In the genomic region with DNA sequence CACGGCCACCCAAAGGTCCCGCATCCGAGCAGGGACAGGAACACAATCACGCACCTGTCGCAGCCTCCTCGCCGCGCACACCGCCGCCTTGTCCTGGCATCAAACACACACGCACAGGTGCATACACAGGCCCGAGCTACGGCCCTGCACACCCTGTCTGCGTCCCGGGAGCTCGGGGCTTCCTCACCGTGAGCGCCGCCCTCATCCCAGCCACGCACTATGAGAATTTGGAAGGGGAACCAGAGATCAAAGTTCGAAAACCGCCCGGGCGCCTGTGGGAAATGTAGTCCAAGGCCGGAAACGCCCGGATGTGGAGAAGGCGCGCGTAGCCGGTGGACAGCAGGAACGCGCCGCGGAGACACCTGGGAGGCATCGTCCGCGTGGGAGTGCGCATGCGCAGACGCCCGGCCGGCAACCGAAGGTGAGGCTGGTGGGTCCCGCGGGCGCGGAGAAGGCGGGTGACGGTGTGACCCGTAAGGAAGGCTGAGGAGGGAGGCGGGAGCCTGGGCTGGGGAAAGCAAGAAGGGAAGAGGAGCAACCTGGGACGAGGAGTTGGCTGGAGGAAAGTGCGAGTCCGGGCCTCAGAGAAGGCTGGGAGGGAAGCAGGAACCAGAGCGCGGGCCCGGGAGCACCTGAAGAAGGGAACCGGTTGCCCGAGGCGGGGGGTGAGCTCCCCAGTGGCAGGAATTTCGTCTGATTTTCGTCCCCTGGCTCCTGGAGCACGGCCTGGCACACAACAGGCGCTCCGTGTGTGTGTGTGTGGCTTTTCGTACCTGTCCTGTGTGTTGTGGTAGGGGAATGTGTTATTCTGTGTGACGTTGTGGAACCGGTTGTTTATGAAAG, we compare ENCODE assay signal across 8 cellular contexts. TPM values are rescaled to one million over a fixed set of nuclear protein-coding genes. Genes with fewer than 3 reads are reported as not detected.
DNase-seq lines count a peak whose midpoint lies in the region; ATAC-seq and TF ChIP-seq lines count a peak whose summit lies in the region.

Gene ZNF567 (plus strand): TSS at position 399 of the 843 bp plus-strand sequence. CDS start 7,256 bp downstream, outside the sequence.

- H4K20me1 ChIP-seq in OCI-LY1 (ENCODE audit: insufficient read depth, low read length): no peaks in the 10 kb centered on the region

- ATAC-seq in GM21390 (IDR thresholded peaks at IDR 0.05; ENCODE audit: unreplicated experiment): peak; percentile 91

- peak within 1 kb of the TSS; percentile 93 for H3K4me2 ChIP-seq in OCI-LY1 (ENCODE audit: low read length)

- H3K36me3 ChIP-seq in HUES48 (ENCODE audit: control insufficient read depth, insufficient read depth, low read length): peaks cover 33% of the 10 kb centered on the region
- H3K36me3 ChIP-seq in OCI-LY1 (ENCODE audit: insufficient read depth, low read length): peaks cover 56% of the 10 kb centered on the region

- H2AFZ ChIP-seq in OCI-LY1 (ENCODE audit: low read length): no peak within 1 kb of the TSS

- DNase-seq in Caki2 (ENCODE audit: low read depth) (peak; percentile 96), activated T-cell treated with anti-CD3 and anti-CD28 coated beads for 24 hours (ENCODE audit: low read depth) (peak; percentile 98), epithelial cell of esophagus (ENCODE audit: low read depth) (peak; percentile 98), middle frontal gyrus (ENCODE audit: extremely low spot score, low spot score) (peak; percentile 93)
- peak; percentile 97 for DNase-seq in stimulated activated CD8-positive, alpha-beta memory T cell treated with anti-CD3 and anti-CD28 coated beads, Interleukin-2, amount 100 ng/mL, for 1 hour (ENCODE audit: low read depth in 2 of 2)

- H3K79me2 ChIP-seq in OCI-LY1 (ENCODE audit: insufficient read depth, low read length): peaks cover 19% of the 10 kb centered on the region

- H3F3A ChIP-seq in OCI-LY1 (ENCODE audit: insufficient read depth, low read length): no peaks in the 10 kb centered on the region

- H3K4me3 ChIP-seq in HUES48 (ENCODE audit: low read depth, low read length): peak within 1 kb of the TSS; percentile 97
- H3K4me3 ChIP-seq in OCI-LY1 (ENCODE audit: low read depth, low read length, poor library complexity, severe bottlenecking): peak within 1 kb of the TSS; percentile 91
- peak within 1 kb of the TSS; percentile 84 for H3K4me3 ChIP-seq in epithelial cell of esophagus (ENCODE audit: low read length)

- H3K27ac ChIP-seq in HUES48 (ENCODE audit: low read depth, low read length): peak within 1 kb of the TSS; percentile 71
- peak within 1 kb of the TSS; percentile 8 for H3K27ac ChIP-seq in OCI-LY1 (ENCODE audit: low read depth, low read length, poor library complexity, severe bottlenecking)

- no peaks in the 10 kb centered on the region for H3K9me2 ChIP-seq in OCI-LY1 (ENCODE audit: low read depth, low read length)

- H3K27me3 ChIP-seq in HUES48 (ENCODE audit: control insufficient read depth, insufficient read depth, low read length) (no peaks in the 10 kb centered on the region), OCI-LY1 (ENCODE audit: insufficient read depth, low read length) (no peaks in the 10 kb centered on the region)

- in situ Hi-C loops in Caki2 (cut with HindIII; ENCODE audit: low pct_unique_long_range_greater_than_20kb, low sequenced_read_pairs): no loop called here

- TF ChIP-seq CTCF in OCI-LY1 (IDR thresholded peaks at IDR 0.05; ENCODE audit: low read length): no peak
- peak; percentile 8 for TF ChIP-seq CTCF in epithelial cell of esophagus (IDR thresholded peaks at IDR 0.05; ENCODE audit: insufficient read depth, low read depth, low read length, missing control alignments)

- H3K4me1 ChIP-seq in HUES48 (ENCODE audit: control insufficient read depth, insufficient read depth, low read length) (no peaks in the 10 kb centered on the region), OCI-LY1 (ENCODE audit: insufficient read depth, low read length, severe bottlenecking) (peaks cover 18% of the 10 kb centered on the region)

- H3K9ac ChIP-seq in HUES48 (ENCODE audit: low read depth, low read length): peak within 1 kb of the TSS; percentile 93
- H3K9ac ChIP-seq in OCI-LY1 (ENCODE audit: low read length): peak within 1 kb of the TSS; percentile 88

- peaks cover 20% of the 10 kb centered on the region for H3K9me3 ChIP-seq in HUES48 (ENCODE audit: control insufficient read depth, insufficient read depth, low read length)
- peaks cover 19% of the 10 kb centered on the region for H3K9me3 ChIP-seq in OCI-LY1 (ENCODE audit: low read length)

RNA-seq across cellular contexts. Expression of gene ZNF567, which starts in this region (rescaled TPM):
- total RNA-seq in Caki2 (2014; rRNA removed; shearing (Covaris generic); ENCODE audit: low replicate concordance): 5.9 and 6.8 TPM in 2 replicates

Comparison
In these comparisons a context has a peak if more than half of its experiments do, and no peak if none do; other contexts are left out.
1. Peak in every context shown above with its lines: DNase-seq, ATAC-seq, H3K4me3 ChIP-seq and H3K27ac ChIP-seq.